22 cellular contexts compared by ENCODE assay signal in genomic region chr5:74363603-74364205, GRCh38.
DNase-seq lines count a peak whose midpoint lies in the region; ATAC-seq and TF ChIP-seq lines count a peak whose summit lies in the region.
"Had no signal": no experiment of that assay in that cellular context is flagged by ENCODE, and none has a peak within 500 bp of the region (broad histone marks: within the 10 kb centered on the region; RNA-seq: fewer than 3 reads in every experiment).

No MANE protein-coding gene starts in this region.

- no peak overlapping the region for H3K4me3 Mint-ChIP-seq in nephron
- H3K4me3 Mint-ChIP-seq in osteocyte (ENCODE audit: unreplicated experiment) = no peak overlapping the region
- H3K4me3 Mint-ChIP-seq: CD4-positive, CD25-positive, alpha-beta regulatory T cell; CD8-positive, alpha-beta T cell had no signal

- DNase-seq in osteocyte (ENCODE audit: extremely low spot score, unreplicated experiment) (peak; percentile 68), NCI-H446 treated with DMSO at 0.1 percent for 48 hours (lab: John Stamatoyannopoulos, UW) (no peak), foreskin fibroblast (no peak), dedifferentiated amniotic fluid mesenchymal stem cell (ENCODE audit: extremely low spot score) (no peak)
- DNase-seq: 8988T; ACHN; AML-193; BE2C; Caco-2; CD4-positive, CD25-positive, alpha-beta regulatory T cell; CD8-positive, alpha-beta T cell; DMS153; DND-41; GM23248; H7; HCEC 1CT had no signal

- H3K4me1 Mint-ChIP-seq in nephron (peaks cover 60% of the 10 kb centered on the region), osteocyte (ENCODE audit: unreplicated experiment) (no peaks in the 10 kb centered on the region)
- H3K4me1 Mint-ChIP-seq: CD4-positive, CD25-positive, alpha-beta regulatory T cell had no signal

- H3K36me3 Mint-ChIP-seq in nephron (ENCODE audit: low read depth) = no peaks in the 10 kb centered on the region
- no peaks in the 10 kb centered on the region for H3K36me3 Mint-ChIP-seq in osteocyte (ENCODE audit: unreplicated experiment)
- H3K36me3 Mint-ChIP-seq: CD4-positive, CD25-positive, alpha-beta regulatory T cell; CD8-positive, alpha-beta T cell had no signal

- H4K20me1 ChIP-seq in BLaER1 treated with 17β-estradiol and CSF1 and Interleukin-3, amounts not matched to agents 10 nM and 100 nM = peaks cover 0 to 4% (median 0%) of the 10 kb centered on the region in 11 experiments; a peak in 1 of 22 replicates

- H3K27ac ChIP-seq in BLaER1 treated with 17β-estradiol and CSF1 and Interleukin-3, amounts not matched to agents 10 nM and 100 nM = peak overlapping the region in 7 of 11 experiments; percentile 4 to 69 (median 27); a peak in 7 of 22 replicates
- H3K27ac ChIP-seq: A549, C4-2B, GM23248 had no signal

- H3K4me3 ChIP-seq in BLaER1 treated with 17β-estradiol and CSF1 and Interleukin-3, amounts not matched to agents 10 nM and 100 nM = no peak overlapping the region
- no peak overlapping the region for H3K4me3 ChIP-seq in foreskin fibroblast (ENCODE audit: low read depth in 1 of 2, low read length in 2 of 2)
- H3K4me3 ChIP-seq: A549, GM12878, GM23248 had no signal

- H3K9ac ChIP-seq in BLaER1 treated with 17β-estradiol and CSF1 and Interleukin-3, amounts not matched to agents 10 nM and 100 nM = no peak overlapping the region
- H3K9ac ChIP-seq: GM23248 had no signal

- ATAC-seq in HG03442 (IDR thresholded peaks at IDR 0.05; ENCODE audit: unreplicated experiment) = no peak
- ATAC-seq: A549; CD8-positive, alpha-beta T cell; GM12878 had no signal

- no peaks in the 10 kb centered on the region for H3K27me3 Mint-ChIP-seq in nephron (ENCODE audit: low read depth)
- H3K27me3 Mint-ChIP-seq in osteocyte (ENCODE audit: unreplicated experiment) = no peaks in the 10 kb centered on the region

- peaks cover 0 to 11% (median 0%) of the 10 kb centered on the region in 11 experiments; a peak in 8 of 22 replicates for H3K9me3 ChIP-seq in BLaER1 treated with 17β-estradiol and CSF1 and Interleukin-3, amounts not matched to agents 10 nM and 100 nM (replicated peaks in 1 of 11)
- H3K9me3 ChIP-seq: A549, BE2C, Caco-2 had no signal

- no peaks in the 10 kb centered on the region for H3K27me3 ChIP-seq in BLaER1 treated with 17β-estradiol and CSF1 and Interleukin-3, amounts not matched to agents 10 nM and 100 nM
- H3K27me3 ChIP-seq: BE2C had no signal

- H3K4me2 ChIP-seq in BLaER1 treated with 17β-estradiol and CSF1 and Interleukin-3, amounts not matched to agents 10 nM and 100 nM = peak overlapping the region in 10 of 11 experiments; percentile 25 to 95 (median 81); a peak in 21 of 22 replicates
- H3K4me2 ChIP-seq: A549 had no signal

- TF ChIP-seq CTCF in nephron (IDR thresholded peaks at IDR 0.05; ENCODE audit: unreplicated experiment in 3 of 3) (no peak), osteocyte (IDR thresholded peaks at IDR 0.05) (no peak), foreskin fibroblast (IDR thresholded peaks at IDR 0.05; ENCODE audit: low read depth, low read length) (no peak)

- H3K36me3 ChIP-seq in BLaER1 treated with 17β-estradiol and CSF1 and Interleukin-3, amounts not matched to agents 10 nM and 100 nM = no peaks in the 10 kb centered on the region
- H3K36me3 ChIP-seq: BE2C had no signal

- peaks cover 10% of the 10 kb centered on the region for H3K9me3 Mint-ChIP-seq in nephron
- H3K9me3 Mint-ChIP-seq in osteocyte (ENCODE audit: unreplicated experiment) = peaks cover 4% of the 10 kb centered on the region
- H3K9me3 Mint-ChIP-seq: CD8-positive, alpha-beta T cell had no signal

- H3K4me1 ChIP-seq in BLaER1 treated with 17β-estradiol and CSF1 and Interleukin-3, amounts not matched to agents 10 nM and 100 nM = peaks cover 12 to 48% (median 35%) of the 10 kb centered on the region in 10 experiments
- H3K4me1 ChIP-seq: A549, BE2C had no signal

- H3K27ac Mint-ChIP-seq in nephron = peak overlapping the region in 2 of 3 experiments; percentile 15 to 29
- no peak overlapping the region for H3K27ac Mint-ChIP-seq in osteocyte (ENCODE audit: unreplicated experiment)
- H3K27ac Mint-ChIP-seq: CD4-positive, CD25-positive, alpha-beta regulatory T cell; CD8-positive, alpha-beta T cell had no signal
